8 cellular contexts compared by ENCODE assay signal in the genomic region with DNA sequence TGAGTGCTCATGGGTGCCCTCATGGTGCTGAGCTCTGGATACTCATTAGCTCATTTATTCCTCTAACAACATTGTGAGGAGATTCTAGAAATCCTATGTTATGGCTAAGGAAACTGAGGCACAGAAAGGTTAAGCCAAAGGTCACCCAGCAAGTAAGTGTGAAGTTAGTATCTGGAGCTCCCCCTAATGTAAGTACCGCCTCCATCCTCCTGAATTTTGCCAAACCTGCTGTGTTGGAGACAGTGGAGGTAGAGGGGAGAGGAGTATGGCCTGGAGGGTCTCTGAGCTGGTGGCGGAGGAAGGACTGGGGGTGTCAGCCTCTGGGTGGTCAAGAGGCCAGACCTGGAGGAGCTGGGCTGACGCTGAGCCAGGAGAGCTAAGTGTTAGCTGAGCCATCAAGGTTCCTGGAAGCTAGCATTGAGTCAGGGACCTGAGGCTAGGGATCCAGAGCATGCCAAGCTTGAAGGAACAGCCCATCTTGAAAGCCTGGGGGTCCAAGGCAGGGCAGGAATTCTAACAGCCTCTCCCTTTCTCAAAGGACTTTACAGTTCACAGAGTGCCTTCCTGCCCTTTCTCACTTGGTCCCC.
DNase-seq lines count a peak whose midpoint lies in the region; ATAC-seq and TF ChIP-seq lines count a peak whose summit lies in the region.

No MANE protein-coding gene starts in this region.

- H3K9me3 ChIP-seq in SJCRH30 (replicated peaks), result no peaks in the 10 kb centered on the region

- intact Hi-C loops in sciatic nerve (cut with DNase I), result no loop called here

- in situ Hi-C loops in GM13976 (cut with MboI; ENCODE audit: low sequenced_read_pairs, unreplicated experiment) (no loop called here), G401 (cut with HindIII; ENCODE audit: low sequenced_read_pairs) (no loop called here)

- TF ChIP-seq CTCF in GM13976 (IDR thresholded peaks at IDR 0.05; ENCODE audit: borderline replicate concordance, control extremely low read depth, extremely low read depth, insufficient read depth, missing control alignments), result peak; percentile 10
- no peak for TF ChIP-seq CTCF in epithelial cell of esophagus (IDR thresholded peaks at IDR 0.05; ENCODE audit: insufficient read depth, low read depth, low read length, missing control alignments)

- DNase-seq in GM13976 (ENCODE audit: low spot score) (no peak), SJCRH30 (no peak), epithelial cell of esophagus (ENCODE audit: low read depth) (peak; percentile 50), G401 (ENCODE audit: low spot score) (no peak), sciatic nerve (ENCODE audit: low spot score) (no peak)

- H3K36me3 ChIP-seq in SJCRH30, result peaks cover 3% of the 10 kb centered on the region; the same call in 1 of the 2 replicates

- peaks cover 45% of the 10 kb centered on the region for H3K4me1 ChIP-seq in SJCRH30

- H3K4me3 ChIP-seq in SJCRH30, result no peak overlapping the region
- no peak overlapping the region for H3K4me3 ChIP-seq in epithelial cell of esophagus (ENCODE audit: low read length)
- no peak overlapping the region for H3K4me3 ChIP-seq in skin epidermis

- ATAC-seq in GM18858 (IDR thresholded peaks at IDR 0.05; ENCODE audit: unreplicated experiment) (no peak), sciatic nerve (no peak), HG02840 (IDR thresholded peaks at IDR 0.05; ENCODE audit: low FRiP score, unreplicated experiment) (no peak)

- H3K27me3 ChIP-seq in SJCRH30, result no peaks in the 10 kb centered on the region

- peak overlapping the region; percentile 97 for H3K27ac ChIP-seq in SJCRH30
- peak overlapping the region in 20 of 21 experiments; percentile 4 to 87 (median 78) for H3K27ac ChIP-seq in skin epidermis
